Comparison of ENCODE assay signal across 1 cellular context in the genomic region with DNA sequence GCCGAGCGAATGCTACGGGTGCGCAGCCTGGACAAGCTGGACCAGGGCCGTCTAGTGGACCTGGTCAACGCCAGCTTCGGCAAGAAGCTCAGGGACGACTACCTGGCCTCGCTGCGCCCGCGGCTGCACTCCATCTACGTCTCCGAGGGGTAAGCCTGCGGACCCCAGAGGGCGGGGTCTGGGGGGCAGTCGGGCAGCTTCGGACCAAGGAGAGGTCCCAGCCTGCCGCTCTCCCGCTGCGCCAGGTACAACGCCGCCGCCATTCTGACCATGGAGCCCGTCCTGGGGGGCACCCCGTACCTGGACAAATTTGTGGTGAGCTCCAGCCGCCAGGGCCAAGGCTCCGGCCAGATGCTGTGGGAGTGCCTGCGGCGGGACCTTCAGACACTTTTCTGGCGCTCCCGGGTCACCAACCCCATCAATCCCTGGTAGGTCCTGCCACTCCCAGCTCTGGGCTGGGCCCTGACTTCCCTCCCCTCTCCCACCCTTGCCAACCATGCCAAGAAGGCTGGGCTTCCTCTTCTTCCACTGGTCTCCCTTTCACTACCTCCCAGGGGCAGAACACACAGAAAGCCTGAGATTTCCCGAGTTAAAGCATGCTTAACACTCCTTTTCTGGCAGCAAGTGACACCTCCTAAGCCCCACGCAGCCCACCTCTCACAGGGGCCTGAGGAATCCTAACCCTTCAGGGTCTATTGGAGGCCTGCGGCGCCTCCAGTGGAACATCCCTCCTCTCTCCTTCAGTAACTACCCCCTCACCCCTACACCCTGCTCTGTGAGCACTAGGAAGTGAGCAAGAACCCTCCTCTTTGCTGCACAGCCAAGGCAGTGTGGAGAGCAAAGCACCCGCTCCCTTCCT.
TF ChIP-seq lines count a peak whose summit lies in the region.

No MANE protein-coding gene starts in this region.

TF ChIP-seq in GM23338, 12 proteins besides CTCF, POLR2A, EP300 and RAD21 (continued from another document):
- no peak for TF ChIP-seq ZNF114 (CRISPR knock-in tag; IDR thresholded peaks at IDR 0.05)
- peak; percentile 34; the same call in 1 of the 2 replicates for TF ChIP-seq POLR2AphosphoS5 (IDR thresholded peaks at IDR 0.05; ENCODE audit: low read depth)
- TF ChIP-seq, protein P1, sequence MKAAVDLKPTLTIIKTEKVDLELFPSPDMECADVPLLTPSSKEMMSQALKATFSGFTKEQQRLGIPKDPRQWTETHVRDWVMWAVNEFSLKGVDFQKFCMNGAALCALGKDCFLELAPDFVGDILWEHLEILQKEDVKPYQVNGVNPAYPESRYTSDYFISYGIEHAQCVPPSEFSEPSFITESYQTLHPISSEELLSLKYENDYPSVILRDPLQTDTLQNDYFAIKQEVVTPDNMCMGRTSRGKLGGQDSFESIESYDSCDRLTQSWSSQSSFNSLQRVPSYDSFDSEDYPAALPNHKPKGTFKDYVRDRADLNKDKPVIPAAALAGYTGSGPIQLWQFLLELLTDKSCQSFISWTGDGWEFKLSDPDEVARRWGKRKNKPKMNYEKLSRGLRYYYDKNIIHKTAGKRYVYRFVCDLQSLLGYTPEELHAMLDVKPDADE (IDR thresholded peaks at IDR 0.05) = 0 out of 2 replicates have a peak, but pooled peaks have one; percentile 41
- no peak for TF ChIP-seq EZH2phosphoT487 (IDR thresholded peaks at IDR 0.05; ENCODE audit: unreplicated experiment)
- TF ChIP-seq EZH2 (IDR thresholded peaks at IDR 0.05; ENCODE audit: low read depth, unreplicated experiment) = no peak
